27 cellular contexts compared by ENCODE assay signal in genomic region chr4:153922148-153922547, GRCh38.
"Had no signal": no experiment of that assay in that cellular context is flagged by ENCODE, and none has a peak within 500 bp of the region (broad histone marks: within the 10 kb centered on the region; RNA-seq: fewer than 3 reads in every experiment).

No MANE protein-coding gene starts in this region.

- H3K79me2 ChIP-seq: parathyroid adenoma had no signal

- H3K36me3 ChIP-seq: neural progenitor cell, ovary, right lobe of liver, sigmoid colon, stomach, thoracic aorta, thyroid gland, tibial nerve, upper lobe of left lung, uterus had no signal

- H3K9me3 Mint-ChIP-seq: naive thymus-derived CD4-positive, alpha-beta T cell; natural killer cell; nephron; stimulated activated effector memory CD8-positive, alpha-beta T cell treated with anti-CD3 and anti-CD28 coated beads, Interleukin-12 subunit alpha, Interleukin-12 subunit beta, amount 100 ng/mL, for 72 hours; stimulated activated naive B cell treated with anti-CD40 and anti-IgM and Interleukin-4, amounts not matched to agents 10 μg/mL and 1 μg/mL and 100 μg/mL, for 72 hours had no signal

- H3K4me3 ChIP-seq: neural progenitor cell, ovary, psoas muscle, right lobe of liver, sigmoid colon, stomach, thoracic aorta, thyroid gland, tibial nerve, upper lobe of left lung, uterus had no signal

- H2AFZ ChIP-seq: neural progenitor cell, parathyroid adenoma had no signal

- H3K4me2 ChIP-seq: neural progenitor cell had no signal

- H3K27me3 Mint-ChIP-seq: progenitor cell of endocrine pancreas had no signal

- H3K4me1 ChIP-seq: parathyroid adenoma, psoas muscle, right lobe of liver, sigmoid colon, stomach, thyroid gland, tibial nerve, upper lobe of left lung, uterus had no signal

- ATAC-seq: naive thymus-derived CD4-positive, alpha-beta T cell; natural killer cell; psoas muscle; right cardiac atrium; right lobe of liver; stimulated activated effector memory CD8-positive, alpha-beta T cell treated with anti-CD3 and anti-CD28 coated beads, Interleukin-12 subunit alpha, Interleukin-12 subunit beta, amount 100 ng/mL, for 72 hours; stimulated activated naive B cell treated with anti-CD40 and anti-IgM and Interleukin-4, amounts not matched to agents 10 μg/mL and 1 μg/mL and 100 μg/mL, for 72 hours had no signal

- H3K4me3 Mint-ChIP-seq: naive thymus-derived CD4-positive, alpha-beta T cell; natural killer cell; nephron; neural progenitor cell; stimulated activated effector memory CD8-positive, alpha-beta T cell treated with anti-CD3 and anti-CD28 coated beads, Interleukin-12 subunit alpha, Interleukin-12 subunit beta, amount 100 ng/mL, for 72 hours; stimulated activated naive B cell treated with anti-CD40 and anti-IgM and Interleukin-4, amounts not matched to agents 10 μg/mL and 1 μg/mL and 100 μg/mL, for 72 hours had no signal

- H3K9me3 ChIP-seq: ovary, psoas muscle, right lobe of liver, sigmoid colon, stomach, thoracic aorta, thyroid gland, tibial nerve, upper lobe of left lung, uterus had no signal

- H3K9ac ChIP-seq: neural progenitor cell, parathyroid adenoma had no signal

- H3K36me3 Mint-ChIP-seq: naive thymus-derived CD4-positive, alpha-beta T cell; natural killer cell; stimulated activated effector memory CD8-positive, alpha-beta T cell treated with anti-CD3 and anti-CD28 coated beads, Interleukin-12 subunit alpha, Interleukin-12 subunit beta, amount 100 ng/mL, for 72 hours; stimulated activated naive B cell treated with anti-CD40 and anti-IgM and Interleukin-4, amounts not matched to agents 10 μg/mL and 1 μg/mL and 100 μg/mL, for 72 hours had no signal

- H3K4me1 Mint-ChIP-seq: naive thymus-derived CD4-positive, alpha-beta T cell; natural killer cell; nephron; stimulated activated effector memory CD8-positive, alpha-beta T cell treated with anti-CD3 and anti-CD28 coated beads, Interleukin-12 subunit alpha, Interleukin-12 subunit beta, amount 100 ng/mL, for 72 hours; stimulated activated naive B cell treated with anti-CD40 and anti-IgM and Interleukin-4, amounts not matched to agents 10 μg/mL and 1 μg/mL and 100 μg/mL, for 72 hours had no signal

- DNase-seq: naive thymus-derived CD4-positive, alpha-beta T cell; natural killer cell; occipital lobe; ovary; psoas muscle; right cardiac atrium; right lobe of liver; sigmoid colon; small intestine; stimulated activated CD4-positive, alpha-beta T cell treated with anti-CD3 and anti-CD28 coated beads, Interleukin-15, amount 100 ng/mL, for 24 hours; stimulated activated CD4-positive, alpha-beta T cell treated with anti-CD3 and anti-CD28 coated beads, Interleukin-2, amount 100 ng/mL, for 24 hours; stimulated activated CD4-positive, alpha-beta T cell treated with anti-CD3 and anti-CD28 coated beads, Interleukin-2, amount 100 ng/mL, for 48 hours; stimulated activated CD4-positive, alpha-beta T cell treated with anti-CD3 and anti-CD28 coated beads, Interleukin-4, amount 100 ng/mL, for 24 hours; stimulated activated naive B cell treated with anti-CD40 and anti-IgM and Interleukin-4, amounts not matched to agents 10 μg/mL and 1 μg/mL and 100 μg/mL, for 72 hours; stimulated activated naive CD4-positive, alpha-beta T cell treated with Interleukin-2 at 50 U/mL for 16 hours; stomach; thyroid gland; trophoblast cell; upper lobe of left lung; uterus had no signal

- H3K27me3 ChIP-seq: neural progenitor cell, ovary, right lobe of liver, sigmoid colon, stomach, thyroid gland, tibial nerve, upper lobe of left lung, uterus had no signal

- H3K27ac Mint-ChIP-seq: naive thymus-derived CD4-positive, alpha-beta T cell; natural killer cell; nephron; neural progenitor cell; progenitor cell of endocrine pancreas; stimulated activated effector memory CD8-positive, alpha-beta T cell treated with anti-CD3 and anti-CD28 coated beads, Interleukin-12 subunit alpha, Interleukin-12 subunit beta, amount 100 ng/mL, for 72 hours; stimulated activated naive B cell treated with anti-CD40 and anti-IgM and Interleukin-4, amounts not matched to agents 10 μg/mL and 1 μg/mL and 100 μg/mL, for 72 hours had no signal
